ENCODE assay signal across 26 cellular contexts in the genomic region with DNA sequence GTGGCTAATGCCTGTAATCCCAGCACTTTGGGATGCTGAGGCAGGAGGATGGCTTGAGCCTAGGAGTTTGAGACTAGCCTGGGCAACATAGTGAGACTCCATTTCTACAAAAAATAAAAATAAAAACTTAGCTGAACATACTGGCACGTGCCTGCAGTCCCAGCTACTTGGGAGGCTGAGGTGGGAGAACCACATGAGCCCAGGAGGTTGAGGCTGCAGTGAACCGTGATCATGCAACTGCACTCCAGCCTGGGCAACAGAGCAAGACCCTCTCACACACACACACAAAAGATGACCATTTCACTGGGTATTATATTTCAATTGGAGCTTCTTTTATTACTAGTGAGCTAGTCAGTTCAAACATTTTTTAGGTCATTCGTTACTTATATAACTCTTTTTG.
"Had no signal": no experiment of that assay in that cellular context is flagged by ENCODE, and none has a peak within 500 bp of the region (broad histone marks: within the 10 kb centered on the region; RNA-seq: fewer than 3 reads in every experiment).

No MANE protein-coding gene starts in this region.

- H3K27ac Mint-ChIP-seq: dendritic cell treated with granulocyte-macrophage colony-stimulating factor and Interleukin-4, amounts not matched to agents 40 ng/mL and 50 ng/mL, for 4 days; effector memory CD8-positive, alpha-beta T cell; endodermal cell had no signal

- H3K27ac ChIP-seq: colonic mucosa, coronary artery, dorsolateral prefrontal cortex, epithelial cell of prostate, esophagus muscularis mucosa, esophagus squamous epithelium, foreskin keratinocyte, gastrocnemius medialis, gastroesophageal sphincter, heart left ventricle, heart right ventricle, hepatocyte had no signal

- H3K4me1 Mint-ChIP-seq: endodermal cell had no signal

- ATAC-seq: effector memory CD8-positive, alpha-beta T cell; esophagus mucosa; foreskin keratinocyte; gastrocnemius medialis; gastroesophageal sphincter; heart left ventricle; heart right ventricle had no signal

- H3K4me3 Mint-ChIP-seq: dendritic cell treated with granulocyte-macrophage colony-stimulating factor and Interleukin-4, amounts not matched to agents 40 ng/mL and 50 ng/mL, for 4 days; effector memory CD8-positive, alpha-beta T cell; endodermal cell had no signal

- H3K4me3 ChIP-seq: colonic mucosa, coronary artery, dorsolateral prefrontal cortex, esophagus muscularis mucosa, esophagus squamous epithelium, gastrocnemius medialis, gastroesophageal sphincter, heart left ventricle, heart right ventricle, hepatocyte had no signal

- H3K4me1 ChIP-seq: colonic mucosa, esophagus muscularis mucosa, esophagus squamous epithelium, foreskin keratinocyte, gastrocnemius medialis, gastroesophageal sphincter, heart left ventricle, heart right ventricle had no signal

- H3K9me3 Mint-ChIP-seq: dendritic cell treated with granulocyte-macrophage colony-stimulating factor and Interleukin-4, amounts not matched to agents 40 ng/mL and 50 ng/mL, for 4 days; effector memory CD8-positive, alpha-beta T cell; endodermal cell had no signal

- DNase-seq: colonic mucosa; cortex of kidney; dermis blood vessel endothelial cell; dorsolateral prefrontal cortex; effector CD4-positive, alpha-beta T cell; effector CD8-positive, alpha-beta T cell; effector memory CD4-positive, alpha-beta T cell; effector memory CD8-positive, alpha-beta T cell; endodermal cell; erythroblast; esophagus squamous epithelium; foreskin fibroblast; foreskin keratinocyte; foreskin melanocyte; gastrocnemius medialis; glutamatergic neuron; head of caudate nucleus; heart left ventricle; heart right ventricle had no signal

- H3K36me3 ChIP-seq: colonic mucosa, esophagus muscularis mucosa, esophagus squamous epithelium, gastrocnemius medialis, gastroesophageal sphincter, heart left ventricle, heart right ventricle had no signal

- H3K9me3 ChIP-seq: colonic mucosa, esophagus muscularis mucosa, esophagus squamous epithelium, gastrocnemius medialis, gastroesophageal sphincter, heart left ventricle, heart right ventricle had no signal
